Comparison of ENCODE assay signal across 8 cellular contexts in genomic region chr2:197454923-197455322, GRCh38. TPM values are rescaled to one million over a fixed set of nuclear protein-coding genes. Genes with fewer than 3 reads are reported as not detected.
A peak's percentile ranks its signal among the peaks of the same experiment; 100 is the strongest.
DNase-seq lines count a peak whose midpoint lies in the region; ATAC-seq and TF ChIP-seq lines count a peak whose summit lies in the region.

No MANE protein-coding gene starts in this region.

- in situ Hi-C loops in astrocyte of the cerebellum (cut with HindIII; ENCODE audit: low sequenced_read_pairs), result no loop called here

- H2AFZ ChIP-seq in mesenchymal stem cell (ENCODE audit: low read depth, low read length), result no peak overlapping the region

- H4K8ac ChIP-seq in mesenchymal stem cell (ENCODE audit: low read length), result no peak overlapping the region

- ATAC-seq in heart left ventricle, result no peak
- no peak for ATAC-seq in left cardiac atrium
- no peak for ATAC-seq in HG03378 (IDR thresholded peaks at IDR 0.05; ENCODE audit: unreplicated experiment)

- intact Hi-C loops in heart left ventricle (cut with DNase I), result loop anchor here in 4 of 10 donors (5.0 to 10.0 kb wide), 3 partner anchors 42 to 250 kb away; partner anchors contain the start of genes HSPE1 (in 2 of the 4), HSPD1 (in 1 of the 4) and MARS2 (in 1 of the 4)
- intact Hi-C loops in left cardiac atrium (cut with DNase I), result loop anchor here in 1 of 2 donors (5.0 kb wide), 1 partner anchor 42 kb away; the partner anchor contains the start of gene HSPD1
- intact Hi-C loops in vagina (cut with DNase I), result loop anchor here (5.0 kb wide), 1 partner anchor 47 kb away; the partner anchor contains the start of gene HSPE1

- DNase-seq in heart left ventricle, result no peak
- DNase-seq in left cardiac atrium, result no peak
- no peak for DNase-seq in astrocyte of the cerebellum (ENCODE audit: low read depth)
- peak; percentile 21 for DNase-seq in mesenchymal stem cell
- DNase-seq in vagina (ENCODE audit: extremely low spot score in 2 of 2), result no peak
- DNase-seq in GOT3 (lab: John Stamatoyannopoulos, UW), result no peak
- DNase-seq in T1000 (lab: John Stamatoyannopoulos, UW), result no peak

- H3K4me1 ChIP-seq in heart left ventricle (peaks cover 0 to 59% (median 26%) of the 10 kb centered on the region in 12 donors), mesenchymal stem cell (ENCODE audit: control insufficient read depth, insufficient read depth, low read depth, low read length) (peaks cover 8% of the 10 kb centered on the region), vagina (peaks cover 36% of the 10 kb centered on the region)

- no peak overlapping the region for H3K14ac ChIP-seq in mesenchymal stem cell (ENCODE audit: low read length in 2 of 2)

- H2BK5ac ChIP-seq in mesenchymal stem cell (ENCODE audit: low read depth, low read length, poor library complexity, severe bottlenecking), result no peak overlapping the region

- H3K27ac ChIP-seq in heart left ventricle (peak overlapping the region in 3 of 12 donors; percentile 98 to 99 (median 99)), mesenchymal stem cell (ENCODE audit: low read length, poor library complexity, severe bottlenecking) (no peak overlapping the region), vagina (peak overlapping the region; percentile 99)

- no peak overlapping the region for H3K18ac ChIP-seq in mesenchymal stem cell (ENCODE audit: low read depth in 1 of 2, low read length in 2 of 2)

- H3K27me3 ChIP-seq in heart left ventricle (no peaks in the 10 kb centered on the region), mesenchymal stem cell (ENCODE audit: control insufficient read depth in 1 of 2, insufficient read depth in 1 of 2, low read length in 2 of 2) (no peaks in the 10 kb centered on the region), vagina (no peaks in the 10 kb centered on the region)

- H3K4me3 ChIP-seq in heart left ventricle, result peak overlapping the region in 9 of 12 donors; percentile 70 to 98 (median 84)
- H3K4me3 ChIP-seq in astrocyte of the cerebellum (ENCODE audit: low read depth, low read length), result peak overlapping the region; percentile 72
- peak overlapping the region in 1 of 2 experiments; percentile 84 for H3K4me3 ChIP-seq in mesenchymal stem cell (ENCODE audit: insufficient read depth in 1 of 2, low read depth in 1 of 2, low read length in 2 of 2)
- peak overlapping the region; percentile 76 to 90 for H3K4me3 ChIP-seq in vagina

- H3K79me1 ChIP-seq in mesenchymal stem cell (replicated peaks; ENCODE audit: low read length, poor library complexity, severe bottlenecking), result peaks cover 2% of the 10 kb centered on the region

- no peak overlapping the region for H4K91ac ChIP-seq in mesenchymal stem cell (ENCODE audit: low read length)

- TF ChIP-seq POLR2A in heart left ventricle (IDR thresholded peaks at IDR 0.05) (no peak), vagina (IDR thresholded peaks at IDR 0.05) (no peak)

- no peak for TF ChIP-seq CTCF in heart left ventricle (IDR thresholded peaks at IDR 0.05)
- no peak for TF ChIP-seq CTCF in astrocyte of the cerebellum (IDR thresholded peaks at IDR 0.05; ENCODE audit: low read depth, low read length, missing control alignments)
- no peak for TF ChIP-seq CTCF in vagina (IDR thresholded peaks at IDR 0.05)

- H3K4me2 ChIP-seq in mesenchymal stem cell (ENCODE audit: low read length, poor library complexity, severe bottlenecking), result peak overlapping the region; percentile 63

- 64 to 82% (median 70%) methylated on average over 2 of the region's 2 CpGs for WGBS in heart left ventricle, 4 donors
- 91% methylated on average over 2 of the region's 2 CpGs for whole genome bisulfite sequencing in mesenchymal stem cell

- no peaks in the 10 kb centered on the region for H3K9me3 ChIP-seq in heart left ventricle
- H3K9me3 ChIP-seq in mesenchymal stem cell (ENCODE audit: control insufficient read depth, low read length), result no peaks in the 10 kb centered on the region
- H3K9me3 ChIP-seq in vagina, result no peaks in the 10 kb centered on the region

- H3K36me3 ChIP-seq in heart left ventricle (peaks cover 0 to 12% (median 3%) of the 10 kb centered on the region in 9 donors), mesenchymal stem cell (ENCODE audit: control insufficient read depth in 1 of 2, insufficient read depth in 2 of 2, low read depth in 1 of 2, low read length in 2 of 2) (peaks cover 4 to 15% of the 10 kb centered on the region in 2 experiments), vagina (no peaks in the 10 kb centered on the region)

- H2AK5ac ChIP-seq in mesenchymal stem cell (ENCODE audit: low read length, severe bottlenecking), result no peak overlapping the region

- no peak overlapping the region for H3K4ac ChIP-seq in mesenchymal stem cell (ENCODE audit: low read depth in 1 of 2, low read length in 2 of 2)

- H2BK120ac ChIP-seq in mesenchymal stem cell (ENCODE audit: low read depth, low read length), result no peak overlapping the region

- H3K23ac ChIP-seq in mesenchymal stem cell (ENCODE audit: low read length in 2 of 2), result no peak overlapping the region

- no peak overlapping the region for H2BK12ac ChIP-seq in mesenchymal stem cell (ENCODE audit: low read length in 2 of 2)

- peak overlapping the region; percentile 99 for H3K9ac ChIP-seq in mesenchymal stem cell (ENCODE audit: low read length)

- no peak overlapping the region for H2BK15ac ChIP-seq in mesenchymal stem cell (ENCODE audit: low read depth, poor library complexity, severe bottlenecking)

RNA-seq across cellular contexts. Expression of gene COQ10B, which starts 1.6 kb away (rescaled TPM):
- total RNA-seq in heart left ventricle (10 to 100 TPM; 26.6 to 39.9 (median 33.8) TPM), left cardiac atrium (10 to 100 TPM; 23.0 to 43.4 TPM), vagina (28.5 TPM)
- 10 to 100 TPM; 21.6 to 38.5 TPM for polyA plus RNA-seq in heart left ventricle
- 34.8 TPM for polyA plus RNA-seq in mesenchymal stem cell (2013, experiment 1 of 2)
- polyA plus RNA-seq in mesenchymal stem cell (2013, experiment 2 of 2), result 36.7 TPM

RNA-seq across cellular contexts. Expression of gene SF3B1, which starts 20.1 kb away (rescaled TPM):
- total RNA-seq in heart left ventricle (100 to 1,000 TPM in 8 of 9 donors, 10 to 100 TPM in 1; 80.4 to 167 (median 133) TPM), left cardiac atrium (100 to 1,000 TPM; 136 to 157 TPM), vagina (352 TPM)
- polyA plus RNA-seq in heart left ventricle, result 100 to 1,000 TPM in 1 of 2 donors, 10 to 100 TPM in 1; 88.1 to 112 TPM
- 143 TPM for polyA plus RNA-seq in mesenchymal stem cell (2013, experiment 1 of 2)
- 149 TPM for polyA plus RNA-seq in mesenchymal stem cell (2013, experiment 2 of 2)

RNA-seq across cellular contexts. Expression of gene HSPD1, which starts 44.7 kb away (rescaled TPM):
- total RNA-seq in heart left ventricle, result 100 to 1,000 TPM in 7 of 9 donors, 10 to 100 TPM in 2; 86.7 to 154 (median 118) TPM
- polyA plus RNA-seq in heart left ventricle, result 100 to 1,000 TPM; 121 to 246 TPM
- 100 to 1,000 TPM; 164 to 166 TPM for total RNA-seq in left cardiac atrium
- polyA plus RNA-seq in mesenchymal stem cell (2013, experiment 1 of 2), result 141 TPM
- 144 TPM for polyA plus RNA-seq in mesenchymal stem cell (2013, experiment 2 of 2)
- total RNA-seq in vagina, result 127 TPM

RNA-seq across cellular contexts. Expression of gene HSPE1, which starts 45.3 kb away (rescaled TPM):
- total RNA-seq in heart left ventricle, result 100 to 1,000 TPM in 6 of 9 donors, 10 to 100 TPM in 3; 75.0 to 136 (median 102) TPM
- polyA plus RNA-seq in heart left ventricle, result 100 to 1,000 TPM; 184 to 261 TPM
- total RNA-seq in left cardiac atrium, result 100 to 1,000 TPM; 111 to 117 TPM
- 222 TPM for polyA plus RNA-seq in mesenchymal stem cell (2013, experiment 1 of 2)
- 222 TPM for polyA plus RNA-seq in mesenchymal stem cell (2013, experiment 2 of 2)
- 39.0 TPM for total RNA-seq in vagina
